In the genomic region with DNA sequence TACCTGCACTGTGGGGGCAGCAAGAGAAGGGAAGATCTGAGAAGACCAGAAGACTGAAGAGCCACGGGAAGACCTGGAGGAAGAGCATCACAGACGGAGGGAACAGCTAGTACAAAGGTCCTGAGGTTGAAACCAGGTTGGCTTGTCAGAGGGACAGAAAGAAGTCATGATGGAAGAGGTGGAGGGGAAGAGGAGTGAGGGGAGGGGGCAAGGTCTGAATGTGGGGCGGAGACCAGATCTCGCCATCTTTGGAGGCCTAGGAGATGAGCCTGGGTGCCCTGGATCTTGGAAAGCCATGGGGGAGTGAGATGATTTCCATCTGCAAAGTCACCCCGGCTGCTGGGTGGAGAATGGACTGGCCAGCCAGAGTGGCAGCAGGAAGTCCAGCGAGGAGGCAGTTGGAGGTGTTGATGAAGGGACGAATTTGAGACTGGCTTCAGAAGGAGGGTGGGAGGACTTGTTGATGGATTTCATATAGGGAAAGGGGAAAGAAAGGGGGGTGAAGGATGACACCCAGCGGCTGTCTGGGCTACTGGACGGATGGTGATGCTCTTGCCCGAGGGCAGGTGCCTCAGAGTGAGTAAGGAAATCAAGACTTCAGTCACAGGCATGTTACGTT, we compare ENCODE assay signal across 1 cellular context.
TF ChIP-seq lines count a peak whose summit lies in the region.

No MANE protein-coding gene starts in this region.

TF ChIP-seq in endothelial cell of umbilical vein, 7 proteins besides CTCF, POLR2A, EP300 and RAD21:
- TF ChIP-seq JUN (IDR thresholded peaks at IDR 0.05; ENCODE audit: borderline replicate concordance, insufficient read depth, insufficient read length, low read depth) (no peak), MYC (IDR thresholded peaks at IDR 0.05; ENCODE audit: low read depth, low read length) (no peak), FOS (IDR thresholded peaks at IDR 0.05; ENCODE audit: borderline replicate concordance, insufficient read depth, low read length) (no peak), POLR2AphosphoS5 (IDR thresholded peaks at IDR 0.05; ENCODE audit: insufficient read depth, low read depth, low read length) (no peak), EZH2 (IDR thresholded peaks at IDR 0.05; ENCODE audit: borderline replicate concordance, low read depth, low read length, severe bottlenecking) (no peak), GATA2 (IDR thresholded peaks at IDR 0.05; ENCODE audit: insufficient read depth, insufficient read length, low read depth, low read length) (no peak)
- TF ChIP-seq, protein P1, sequence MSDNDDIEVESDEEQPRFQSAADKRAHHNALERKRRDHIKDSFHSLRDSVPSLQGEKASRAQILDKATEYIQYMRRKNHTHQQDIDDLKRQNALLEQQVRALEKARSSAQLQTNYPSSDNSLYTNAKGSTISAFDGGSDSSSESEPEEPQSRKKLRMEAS (IDR thresholded peaks at IDR 0.05; ENCODE audit: insufficient read depth, insufficient read length), result no peak
